ENCODE assay signal across 1 cellular context in genomic region chr7:150566572-150566971, GRCh38.
TF ChIP-seq lines count a peak whose summit lies in the region.

No MANE protein-coding gene starts in this region.

TF ChIP-seq in H1, 55 proteins besides CTCF, POLR2A, EP300 and RAD21:
- TF ChIP-seq E2F6 (IDR thresholded peaks at IDR 0.05), result no peak
- no peak for TF ChIP-seq CEBPB (IDR thresholded peaks at IDR 0.05; ENCODE audit: low read depth, low read length)
- TF ChIP-seq TEAD4 (IDR thresholded peaks at IDR 0.05; ENCODE audit: low read depth, low read length), result no peak
- TF ChIP-seq GABPA (IDR thresholded peaks at IDR 0.05; ENCODE audit: borderline replicate concordance, insufficient read depth, low read length), result no peak
- TF ChIP-seq JUND (IDR thresholded peaks at IDR 0.05; ENCODE audit: low read length), result no peak
- no peak for TF ChIP-seq CBX5 (IDR thresholded peaks at IDR 0.05; ENCODE audit: low read depth, low read length)
- TF ChIP-seq RFX5 (IDR thresholded peaks at IDR 0.05; ENCODE audit: borderline replicate concordance, low read depth, low read length), result no peak
- TF ChIP-seq BRCA1 (IDR thresholded peaks at IDR 0.05; ENCODE audit: low read depth, low read length), result no peak
- TF ChIP-seq SUZ12 (IDR thresholded peaks at IDR 0.05; ENCODE audit: low read length), result no peak
- TF ChIP-seq TAF1 (IDR thresholded peaks at IDR 0.05; ENCODE audit: low read depth, low read length), result no peak
- TF ChIP-seq NANOG (IDR thresholded peaks at IDR 0.05; ENCODE audit: insufficient read depth, low read depth, low read length, poor library complexity, severe bottlenecking), result no peak
- TF ChIP-seq SIX5 (IDR thresholded peaks at IDR 0.05; ENCODE audit: low read depth, low read length), result no peak
- TF ChIP-seq CTBP2 (IDR thresholded peaks at IDR 0.05; ENCODE audit: borderline replicate concordance, insufficient read depth, insufficient read length, low read length), result no peak
- no peak for TF ChIP-seq SP2 (IDR thresholded peaks at IDR 0.05; ENCODE audit: low read length)
- TF ChIP-seq CHD7 (IDR thresholded peaks at IDR 0.05; ENCODE audit: insufficient replicate concordance, low read length), result no peak
- TF ChIP-seq SAP30 (IDR thresholded peaks at IDR 0.05; ENCODE audit: insufficient read depth, insufficient replicate concordance, low read length), result no peak
- TF ChIP-seq HDAC2 (IDR thresholded peaks at IDR 0.05; ENCODE audit: borderline replicate concordance in 1 of 2, low read depth in 2 of 2, low read length in 2 of 2), result no peak
- TF ChIP-seq POLR2AphosphoS5 (IDR thresholded peaks at IDR 0.05; ENCODE audit: low read depth, low read length), result no peak
- no peak for TF ChIP-seq JUN (IDR thresholded peaks at IDR 0.05; ENCODE audit: low read depth, low read length)
